ENCODE assay signal across 21 cellular contexts in genomic region chr3:56629451-56629850, GRCh38. TPM values are rescaled to one million over a fixed set of nuclear protein-coding genes. Genes with fewer than 3 reads are reported as not detected.
DNase-seq lines count a peak whose midpoint lies in the region; ATAC-seq, FAIRE-seq and TF ChIP-seq lines count a peak whose summit lies in the region.
"Had no signal": no experiment of that assay in that cellular context is flagged by ENCODE, and none has a peak within 500 bp of the region (broad histone marks: within the 10 kb centered on the region; RNA-seq: fewer than 3 reads in every experiment).

No MANE protein-coding gene starts in this region.

- H3K9me3 Mint-ChIP-seq in central memory CD8-positive, alpha-beta T cell = no peaks in the 10 kb centered on the region
- H3K9me3 Mint-ChIP-seq: activated CD4-positive, alpha-beta memory T cell treated with anti-CD3 and anti-CD28 coated beads for 36 hours; activated naive CD8-positive, alpha-beta T cell treated with anti-CD3 and anti-CD28 coated beads, Interleukin-2, amount 10 ng/mL, durations not matched to agents 7 days and 5 days; T-helper 1 cell treated with Interleukin-12 subunit alpha and Interleukin-12 subunit beta and Interleukin-4 antibody, amounts not matched to agents 30 μg/mL and 1 μg/mL, for 36 hours had no signal

- H3K36me3 Mint-ChIP-seq in central memory CD8-positive, alpha-beta T cell (ENCODE audit: insufficient read depth) = peaks cover 47% of the 10 kb centered on the region

- peaks cover 11 to 15% (median 12%) of the 10 kb centered on the region in 3 donors for H3K4me1 ChIP-seq in pancreas
- H3K4me1 ChIP-seq: esophagus squamous epithelium had no signal

- H3K27ac Mint-ChIP-seq in central memory CD8-positive, alpha-beta T cell (ENCODE audit: low read depth) = peak overlapping the region; percentile 68
- H3K27ac Mint-ChIP-seq: activated naive CD8-positive, alpha-beta T cell treated with anti-CD3 and anti-CD28 coated beads, Interleukin-2, amount 10 ng/mL, durations not matched to agents 7 days and 5 days; T-helper 1 cell treated with Interleukin-12 subunit alpha and Interleukin-12 subunit beta and Interleukin-4 antibody, amounts not matched to agents 30 μg/mL and 1 μg/mL, for 36 hours had no signal

- peak overlapping the region in 2 of 4 donors; percentile 35 to 38 for H3K27ac ChIP-seq in pancreas
- H3K27ac ChIP-seq: esophagus squamous epithelium, spleen, thoracic aorta had no signal

- H3K4me3 Mint-ChIP-seq in central memory CD8-positive, alpha-beta T cell = no peak overlapping the region
- H3K4me3 Mint-ChIP-seq: activated CD4-positive, alpha-beta memory T cell treated with anti-CD3 and anti-CD28 coated beads for 36 hours; activated naive CD8-positive, alpha-beta T cell treated with anti-CD3 and anti-CD28 coated beads, Interleukin-2, amount 10 ng/mL, durations not matched to agents 7 days and 5 days; T-helper 1 cell treated with Interleukin-12 subunit alpha and Interleukin-12 subunit beta and Interleukin-4 antibody, amounts not matched to agents 30 μg/mL and 1 μg/mL, for 36 hours had no signal

- no peak for TF ChIP-seq CTCF in pancreas (IDR thresholded peaks at IDR 0.05)

- ATAC-seq in GM21786 (IDR thresholded peaks at IDR 0.05; ENCODE audit: unreplicated experiment) (peak; percentile 15), pancreas (peak; percentile 30 to 57 (median 46))
- ATAC-seq in central memory CD8-positive, alpha-beta T cell (replicated peaks; ENCODE audit: extremely low read depth, poor library complexity, severe bottlenecking) = no peak

- intact Hi-C loops in pancreas (cut with DNase I) = no loop called here

- no peaks in the 10 kb centered on the region for H3K27me3 ChIP-seq in pancreas
- H3K27me3 ChIP-seq: esophagus squamous epithelium, spleen had no signal

- H3K4me3 ChIP-seq in pancreas = no peak overlapping the region
- H3K4me3 ChIP-seq: esophagus squamous epithelium, spleen, thoracic aorta had no signal

- peak; percentile 2 for DNase-seq in NCI-H82 (lab: John Stamatoyannopoulos, UW)
- no peak for DNase-seq in NCI-H82 treated with DMSO at 0.1 percent for 48 hours (lab: John Stamatoyannopoulos, UW; ENCODE audit: unreplicated experiment)
- no peak for DNase-seq in central memory CD8-positive, alpha-beta T cell (ENCODE audit: low spot score in 2 of 2)
- no peak for DNase-seq in pancreas
- no peak for DNase-seq in putamen (ENCODE audit: low spot score)
- DNase-seq in NCI-H2081 treated with DMSO at 0.1 percent for 48 hours (lab: John Stamatoyannopoulos, UW) = no peak
- DNase-seq in NCI-H2107 (lab: John Stamatoyannopoulos, UW) = no peak
- DNase-seq: activated CD4-positive, alpha-beta memory T cell treated with anti-CD3 and anti-CD28 coated beads for 36 hours; activated naive CD8-positive, alpha-beta T cell treated with anti-CD3 and anti-CD28 coated beads, Interleukin-2, amount 10 ng/mL, durations not matched to agents 7 days and 5 days; COR-L47; esophagus squamous epithelium; hypothalamus; NCI-H1436 treated with DMSO at 0.1 percent for 48 hours; NCI-H526 treated with DMSO at 0.1 percent for 48 hours; occipital lobe; spleen had no signal

- H3K36me3 ChIP-seq in pancreas = peaks cover 0 to 28% (median 2%) of the 10 kb centered on the region in 3 donors

- no peak for FAIRE-seq in pancreas (lab: Jason Lieb, UNC)
- FAIRE-seq: colon, H1 had no signal

- peaks cover 17% of the 10 kb centered on the region for H3K4me1 Mint-ChIP-seq in central memory CD8-positive, alpha-beta T cell
- H3K4me1 Mint-ChIP-seq: activated naive CD8-positive, alpha-beta T cell treated with anti-CD3 and anti-CD28 coated beads, Interleukin-2, amount 10 ng/mL, durations not matched to agents 7 days and 5 days had no signal

- no peaks in the 10 kb centered on the region for H3K27me3 Mint-ChIP-seq in central memory CD8-positive, alpha-beta T cell
- H3K27me3 Mint-ChIP-seq: activated CD4-positive, alpha-beta memory T cell treated with anti-CD3 and anti-CD28 coated beads for 36 hours; activated naive CD8-positive, alpha-beta T cell treated with anti-CD3 and anti-CD28 coated beads, Interleukin-2, amount 10 ng/mL, durations not matched to agents 7 days and 5 days had no signal

- no peaks in the 10 kb centered on the region for H3K9me3 ChIP-seq in pancreas
- H3K9me3 ChIP-seq: esophagus squamous epithelium, spleen, thoracic aorta had no signal

RNA-seq across cellular contexts. Expression of gene TASOR, which starts 53.6 kb away (rescaled TPM):
- 10 to 100 TPM; 15.3 to 32.1 (median 20.5) TPM for total RNA-seq in pancreas
- polyA plus RNA-seq in pancreas = 10 to 100 TPM; 12.7 to 18.5 TPM
